Comparison of ENCODE assay signal across 22 cellular contexts in the genomic region with DNA sequence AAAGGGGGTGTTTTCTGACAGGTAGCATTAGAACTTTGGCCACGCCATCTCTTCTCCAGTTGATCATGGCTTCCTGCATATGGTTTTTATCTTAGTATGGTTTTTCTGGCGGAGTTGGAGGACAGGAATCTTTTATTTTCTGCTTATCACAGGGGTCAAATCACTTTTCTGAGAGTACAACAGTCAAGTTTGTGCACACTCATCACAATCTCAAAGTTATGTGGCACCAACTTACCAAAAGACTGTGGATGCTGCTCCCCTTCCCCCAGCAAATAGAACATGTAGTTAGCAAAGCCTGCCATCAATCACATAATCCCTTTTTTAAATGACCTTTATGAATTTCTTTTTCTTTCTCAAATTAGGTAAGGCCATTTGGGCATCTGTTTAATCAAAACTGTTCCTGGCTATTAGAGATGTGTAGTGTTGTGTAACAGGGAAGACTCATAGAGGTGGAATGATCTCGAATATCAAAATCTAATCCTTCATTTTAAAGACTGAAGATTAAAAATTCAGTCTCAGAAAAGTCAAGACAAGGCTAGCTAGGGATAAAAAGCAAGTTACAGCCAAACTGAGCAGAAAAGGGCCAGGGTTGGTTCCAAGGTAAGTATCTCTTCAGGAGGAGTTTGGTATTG. TPM values are rescaled to one million over a fixed set of nuclear protein-coding genes. Genes with fewer than 3 reads are reported as not detected.
"Had no signal": no experiment of that assay in that cellular context is flagged by ENCODE, and none has a peak within 500 bp of the region (broad histone marks: within the 10 kb centered on the region; RNA-seq: fewer than 3 reads in every experiment).

No MANE protein-coding gene starts in this region.

- H3K27ac Mint-ChIP-seq: immature natural killer cell, memory B cell, nephron had no signal

- H3K4me3 ChIP-seq: dorsolateral prefrontal cortex, left ventricle myocardium inferior, lower lobe of right lung, sigmoid colon, stomach, thoracic aorta, transverse colon had no signal

- H3K27me3 ChIP-seq: dorsolateral prefrontal cortex had no signal

- H3K9me3 ChIP-seq: left ventricle myocardium inferior, lower lobe of right lung, sigmoid colon, stomach, thoracic aorta, transverse colon had no signal

- DNase-seq: cortex of kidney; dorsolateral prefrontal cortex; effector CD8-positive, alpha-beta T cell; foreskin keratinocyte; immature natural killer cell; kidney; left cardiac atrium; left ventricle myocardium inferior; lower lobe of right lung; midbrain; occipital lobe; posterior cingulate gyrus; sigmoid colon; small intestine; stimulated activated CD4-positive, alpha-beta T cell treated with anti-CD3 and anti-CD28 coated beads, Interleukin-12 subunit alpha, Interleukin-12 subunit beta, amount 100 ng/mL, for 4 hours; stimulated activated naive CD4-positive, alpha-beta T cell; stomach; substantia nigra; transverse colon had no signal

- H3K4me3 Mint-ChIP-seq: immature natural killer cell, memory B cell had no signal

- FAIRE-seq: kidney, small intestine had no signal

- ATAC-seq: foreskin keratinocyte, left cardiac atrium, lower lobe of right lung had no signal

- H3K36me3 ChIP-seq: thoracic aorta, transverse colon had no signal

- H3K27ac ChIP-seq: foreskin keratinocyte, left ventricle myocardium inferior, lower lobe of right lung, sigmoid colon, stomach, thoracic aorta, transverse colon had no signal

- H3K9me3 Mint-ChIP-seq: immature natural killer cell, memory B cell, nephron had no signal

RNA-seq across cellular contexts. Expression of gene CH25H, which starts 3.8 kb away (rescaled TPM):
- total RNA-seq: foreskin keratinocyte had no signal
- polyA plus RNA-seq: foreskin keratinocyte had no signal
